13 cellular contexts compared by ENCODE assay signal in the genomic region with DNA sequence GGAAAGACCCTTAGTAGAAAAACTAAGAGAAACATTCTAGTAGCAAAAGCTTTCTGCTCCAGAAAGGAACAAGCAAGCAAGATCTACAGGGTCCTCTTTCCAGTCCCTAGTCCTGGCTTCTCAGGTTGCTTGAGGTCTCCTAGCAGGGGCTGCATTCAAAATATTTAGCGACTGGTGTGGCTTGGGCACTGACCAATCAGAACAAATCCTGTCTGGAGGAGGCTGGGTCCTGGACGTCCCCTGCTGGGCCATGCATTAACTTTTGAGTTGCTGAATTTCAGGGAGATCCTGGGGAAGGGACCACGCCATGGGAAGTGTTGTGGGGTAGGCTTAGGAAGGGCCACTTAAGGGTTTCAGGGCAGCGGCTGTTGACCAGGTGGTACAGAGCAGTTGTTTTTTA. TPM values are rescaled to one million over a fixed set of nuclear protein-coding genes. Genes with fewer than 3 reads are reported as not detected.
A peak's percentile ranks its signal among the peaks of the same experiment; 100 is the strongest.
DNase-seq lines count a peak whose midpoint lies in the region; ATAC-seq and TF ChIP-seq lines count a peak whose summit lies in the region.
"Had no signal": no experiment of that assay in that cellular context is flagged by ENCODE, and none has a peak within 500 bp of the region (broad histone marks: within the 10 kb centered on the region; RNA-seq: fewer than 3 reads in every experiment).

No MANE protein-coding gene starts in this region.

- peaks cover 2% of the 10 kb centered on the region; the same call in 1 of the 2 replicates for H3K36me3 ChIP-seq in GM23338 (ENCODE audit: insufficient read depth)
- H3K36me3 ChIP-seq in NT2/D1 (ENCODE audit: insufficient read depth, insufficient read length, low read length): peaks cover 6% of the 10 kb centered on the region
- no peaks in the 10 kb centered on the region for H3K36me3 ChIP-seq in iPS-15b (ENCODE audit: control insufficient read depth, insufficient read depth, low read length)
- H3K36me3 ChIP-seq in psoas muscle (ENCODE audit: insufficient read depth in 1 of 2, low read depth in 1 of 2): no peaks in the 10 kb centered on the region
- no peaks in the 10 kb centered on the region for H3K36me3 ChIP-seq in right atrium auricular region
- H3K36me3 ChIP-seq: brain microvascular endothelial cell, tibial artery had no signal

- H3K4me1 Mint-ChIP-seq in GM23338: peaks cover 69% of the 10 kb centered on the region

- H3K4me3 Mint-ChIP-seq in GM23338: peak overlapping the region; percentile 49
- H3K4me3 Mint-ChIP-seq: mesothelial cell of epicardium had no signal

- H3F3A ChIP-seq in GM23338 (replicated peaks; ENCODE audit: low read depth): peaks cover 24% of the 10 kb centered on the region

- no peaks in the 10 kb centered on the region for H3K9me2 ChIP-seq in GM23338 (ENCODE audit: insufficient read depth)

- H2AFZ ChIP-seq in GM23338: no peak overlapping the region

- intact Hi-C loops in psoas muscle (cut with DNase I): no loop called here

- DNase-seq in GM23338 (ENCODE audit: low spot score): peak; percentile 81
- DNase-seq in NT2/D1 (ENCODE audit: low read depth, low spot score): peak; percentile 56
- peak; percentile 25 for DNase-seq in retina
- no peak for DNase-seq in psoas muscle
- no peak for DNase-seq in right atrium auricular region (ENCODE audit: low spot score)
- DNase-seq: activated naive CD4-positive, alpha-beta T cell; brain microvascular endothelial cell; effector memory CD4-positive, alpha-beta T cell; tibial artery had no signal

- H3K9me3 ChIP-seq in NT2/D1 (ENCODE audit: insufficient read depth, low read length) (no peaks in the 10 kb centered on the region), iPS-15b (ENCODE audit: control insufficient read depth, insufficient read depth, low read length) (no peaks in the 10 kb centered on the region), psoas muscle (no peaks in the 10 kb centered on the region), right atrium auricular region (no peaks in the 10 kb centered on the region)
- H3K9me3 ChIP-seq: tibial artery had no signal

- WGBS in psoas muscle, 3 donors: 44 to 56% (median 56%) methylated on average over 4 of the region's 4 CpGs

- peaks cover 49% of the 10 kb centered on the region for H3K4me1 ChIP-seq in GM23338 (ENCODE audit: insufficient read depth)
- peaks cover 11% of the 10 kb centered on the region for H3K4me1 ChIP-seq in NT2/D1 (ENCODE audit: insufficient read depth, insufficient read length)
- peaks cover 27% of the 10 kb centered on the region for H3K4me1 ChIP-seq in iPS-15b (ENCODE audit: control insufficient read depth, insufficient read depth, low read length)
- H3K4me1 ChIP-seq in psoas muscle: no peaks in the 10 kb centered on the region
- H3K4me1 ChIP-seq in right atrium auricular region: no peaks in the 10 kb centered on the region

- H4K20me1 ChIP-seq in GM23338 (replicated peaks; ENCODE audit: insufficient read depth): peaks cover 4% of the 10 kb centered on the region

- no peaks in the 10 kb centered on the region for H3K27me3 ChIP-seq in GM23338 (ENCODE audit: insufficient read depth)
- no peaks in the 10 kb centered on the region for H3K27me3 ChIP-seq in NT2/D1 (ENCODE audit: insufficient read depth, insufficient read length)
- H3K27me3 ChIP-seq in iPS-15b (ENCODE audit: control insufficient read depth, insufficient read depth, low read length): no peaks in the 10 kb centered on the region
- peaks cover 0 to 1% (median 0%) of the 10 kb centered on the region in 3 donors for H3K27me3 ChIP-seq in psoas muscle (ENCODE audit: insufficient read depth in 3 of 3, low read length in 2 of 3)
- no peaks in the 10 kb centered on the region for H3K27me3 ChIP-seq in right atrium auricular region
- H3K27me3 ChIP-seq: tibial artery had no signal

- H3K4me3 ChIP-seq in GM23338 (peak overlapping the region; percentile 35), NT2/D1 (ENCODE audit: insufficient read length, low read depth) (no peak overlapping the region), iPS-15b (ENCODE audit: low read depth, low read length) (peak overlapping the region; percentile 27), psoas muscle (no peak overlapping the region), right atrium auricular region (no peak overlapping the region)
- H3K4me3 ChIP-seq: tibial artery had no signal

- H3K4me2 ChIP-seq in GM23338: peak overlapping the region; percentile 50

- peaks cover 47% of the 10 kb centered on the region for H3K79me2 ChIP-seq in GM23338 (replicated peaks; ENCODE audit: insufficient read depth)

- H3K36me3 Mint-ChIP-seq in GM23338 (ENCODE audit: low read depth): peaks cover 30% of the 10 kb centered on the region
- H3K36me3 Mint-ChIP-seq: mesothelial cell of epicardium had no signal

- TF ChIP-seq CTCF in GM23338 (conservative IDR thresholded peaks at IDR 0.05; ENCODE audit: low read depth in 2 of 2) (no peak), psoas muscle (IDR thresholded peaks at IDR 0.05) (no peak), right atrium auricular region (IDR thresholded peaks at IDR 0.05) (no peak)

- H3K9me3 Mint-ChIP-seq in GM23338: no peaks in the 10 kb centered on the region
- H3K9me3 Mint-ChIP-seq: mesothelial cell of epicardium had no signal

- ATAC-seq in GM23338: peak; percentile 91
- ATAC-seq in HG03469 (IDR thresholded peaks at IDR 0.05; ENCODE audit: unreplicated experiment): no peak
- no peak for ATAC-seq in psoas muscle
- ATAC-seq: SK-N-SH treated with all-trans-retinoic acid at 6 μM for 48 hours had no signal

- peak overlapping the region; percentile 85 for H3K27ac ChIP-seq in GM23338 (ENCODE audit: low read depth)
- no peak overlapping the region for H3K27ac ChIP-seq in psoas muscle
- no peak overlapping the region for H3K27ac ChIP-seq in right atrium auricular region
- H3K27ac ChIP-seq: brain microvascular endothelial cell, tibial artery had no signal

- H3K27me3 Mint-ChIP-seq in GM23338 (ENCODE audit: insufficient read depth, low read depth, poor library complexity): peaks cover 8% of the 10 kb centered on the region

- H3K9ac ChIP-seq in NT2/D1 (ENCODE audit: insufficient read length, low read depth) (no peak overlapping the region), iPS-15b (ENCODE audit: low read depth, low read length) (no peak overlapping the region)

- peak overlapping the region; percentile 86 for H3K27ac Mint-ChIP-seq in GM23338

TF ChIP-seq in GM23338, 12 proteins besides CTCF, POLR2A, EP300 and RAD21 (continues in another document):
- no peak for TF ChIP-seq STAT1 (IDR thresholded peaks at IDR 0.05; ENCODE audit: unreplicated experiment)

RNA-seq across cellular contexts. Expression of a gene that starts 27.2 kb away (rescaled TPM):
- 78.3 and 78.8 TPM in 2 replicates for total RNA-seq in GM23338 (2014; rRNA removed; shearing (Covaris generic))
- polyA plus RNA-seq in GM23338 (2016; fragmentation: Nextera tagmentation; extraction: Ambion mirVana) (20.1 and 23.0 TPM in 2 replicates), psoas muscle (under 1 TPM; 0.07 to 0.23 (median 0.13) TPM)
- total RNA-seq in psoas muscle (1 to 10 TPM; 1.5 to 3.3 (median 2.5) TPM), right atrium auricular region (1 to 10 TPM; 6.4 to 7.5 TPM)

Comparison
In these comparisons a context has a peak if more than half of its experiments do, and no peak if none do; other contexts are left out.
1. DNase-seq: peak in GM23338 (single experiment), NT2/D1 (single experiment) and retina (single experiment); none in psoas muscle (0 of 2) and right atrium auricular region (single experiment).
2. H3K4me3 ChIP-seq: peak in GM23338 (single experiment) and iPS-15b (single experiment); none in NT2/D1 (single experiment), psoas muscle (single experiment) and right atrium auricular region (0 of 2).